ENCODE assay signal across 9 cellular contexts in genomic region chr3:171348121-171348520, GRCh38.
A peak's percentile ranks its signal among the peaks of the same experiment; 100 is the strongest.
DNase-seq lines count a peak whose midpoint lies in the region; ATAC-seq and TF ChIP-seq lines count a peak whose summit lies in the region.
"Had no signal": no experiment of that assay in that cellular context is flagged by ENCODE, and none has a peak within 500 bp of the region (broad histone marks: within the 10 kb centered on the region; RNA-seq: fewer than 3 reads in every experiment).

No MANE protein-coding gene starts in this region.

- no peak overlapping the region for H3K4me3 ChIP-seq in brain microvascular endothelial cell (ENCODE audit: low read depth, low read length)
- no peak overlapping the region for H3K4me3 ChIP-seq in suprapubic skin

- no peak for TF ChIP-seq EP300 in suprapubic skin (IDR thresholded peaks at IDR 0.05)

- H3K27me3 ChIP-seq in brain microvascular endothelial cell (replicated peaks) (no peaks in the 10 kb centered on the region), suprapubic skin (no peaks in the 10 kb centered on the region)

- in situ Hi-C loops in brain microvascular endothelial cell (cut with HindIII; ENCODE audit: low pct_ligation_motif_present, low sequenced_read_pairs), result no loop called here

- no peak for ATAC-seq in activated T-cell treated with anti-CD3 and anti-CD28 coated beads, Interleukin-2, amount 50 U/mL, for 72 hours (replicated peaks in 1 of 2)
- ATAC-seq in activated T-cell treated with anti-CD3 and anti-CD28 coated beads, Interleukin-2, amount 50 U/mL, for 4 hours, result no peak
- peak; percentile 14 for ATAC-seq in HG03108 (IDR thresholded peaks at IDR 0.05; ENCODE audit: unreplicated experiment)

- intact Hi-C loops in activated T-helper 1 cell treated with anti-CD3 and anti-CD28 coated beads, Interleukin-12 subunit alpha, Interleukin-12 subunit beta, Interleukin-2, Interleukin-4 antibody, amounts not matched to agents 30 ng/mL and 10 ng/mL and 1 ng/mL, durations not matched to agents 14 hours and 24 hours and 36 hours (cut with micrococcal nuclease), result no loop called here

- peak overlapping the region; percentile 52 for H3K27ac Mint-ChIP-seq in activated T-cell treated with anti-CD3 and anti-CD28 coated beads, Interleukin-2, amount 50 U/mL, for 72 hours
- no peak overlapping the region for H3K27ac Mint-ChIP-seq in activated T-helper 1 cell treated with anti-CD3 and anti-CD28 coated beads, Interleukin-12 subunit alpha, Interleukin-12 subunit beta, Interleukin-2, Interleukin-4 antibody, amounts not matched to agents 30 ng/mL and 10 ng/mL and 1 ng/mL, durations not matched to agents 14 hours and 24 hours and 36 hours
- H3K27ac Mint-ChIP-seq: memory B cell had no signal

- DNase-seq in activated T-cell treated with anti-CD3 and anti-CD28 coated beads, Interleukin-2, amount 50 U/mL, for 72 hours, result no peak
- no peak for DNase-seq in activated T-cell treated with anti-CD3 and anti-CD28 coated beads, Interleukin-2, amount 50 U/mL, for 4 hours
- DNase-seq in brain microvascular endothelial cell (peak; percentile 20), suprapubic skin (ENCODE audit: low spot score in 2 of 2) (no peak), H4 (ENCODE audit: low spot score) (no peak), HK-2 (ENCODE audit: unreplicated experiment) (no peak)
- no peak for DNase-seq in activated T-helper 1 cell treated with anti-CD3 and anti-CD28 coated beads, Interleukin-12 subunit alpha, Interleukin-12 subunit beta, Interleukin-2, Interleukin-4 antibody, amounts not matched to agents 30 ng/mL and 10 ng/mL and 1 ng/mL, durations not matched to agents 14 hours and 24 hours and 36 hours (ENCODE audit: low spot score)

- no peaks in the 10 kb centered on the region for H3K27me3 Mint-ChIP-seq in activated T-cell treated with anti-CD3 and anti-CD28 coated beads, Interleukin-2, amount 50 U/mL, for 72 hours (ENCODE audit: low read depth)
- H3K27me3 Mint-ChIP-seq in activated T-cell treated with anti-CD3 and anti-CD28 coated beads, Interleukin-2, amount 50 U/mL, for 4 hours (ENCODE audit: low read depth), result no peaks in the 10 kb centered on the region
- no peaks in the 10 kb centered on the region for H3K27me3 Mint-ChIP-seq in activated T-helper 1 cell treated with anti-CD3 and anti-CD28 coated beads, Interleukin-12 subunit alpha, Interleukin-12 subunit beta, Interleukin-2, Interleukin-4 antibody, amounts not matched to agents 30 ng/mL and 10 ng/mL and 1 ng/mL, durations not matched to agents 14 hours and 24 hours and 36 hours (ENCODE audit: insufficient read depth)
- H3K27me3 Mint-ChIP-seq: memory B cell had no signal

- H3K9me3 ChIP-seq in suprapubic skin, result no peaks in the 10 kb centered on the region

- no peak overlapping the region for H3K27ac ChIP-seq in brain microvascular endothelial cell
- H3K27ac ChIP-seq in suprapubic skin, result peak overlapping the region; percentile 19

- peak overlapping the region in 1 of 2 donors; percentile 64 for H3K4me3 Mint-ChIP-seq in activated T-cell treated with anti-CD3 and anti-CD28 coated beads, Interleukin-2, amount 50 U/mL, for 72 hours
- H3K4me3 Mint-ChIP-seq in activated T-cell treated with anti-CD3 and anti-CD28 coated beads, Interleukin-2, amount 50 U/mL, for 4 hours, result no peak overlapping the region
- H3K4me3 Mint-ChIP-seq in activated T-helper 1 cell treated with anti-CD3 and anti-CD28 coated beads, Interleukin-12 subunit alpha, Interleukin-12 subunit beta, Interleukin-2, Interleukin-4 antibody, amounts not matched to agents 30 ng/mL and 10 ng/mL and 1 ng/mL, durations not matched to agents 14 hours and 24 hours and 36 hours, result no peak overlapping the region
- H3K4me3 Mint-ChIP-seq: memory B cell had no signal

- peaks cover 2 to 5% of the 10 kb centered on the region in 2 donors for H3K9me3 Mint-ChIP-seq in activated T-cell treated with anti-CD3 and anti-CD28 coated beads, Interleukin-2, amount 50 U/mL, for 72 hours
- no peaks in the 10 kb centered on the region for H3K9me3 Mint-ChIP-seq in activated T-cell treated with anti-CD3 and anti-CD28 coated beads, Interleukin-2, amount 50 U/mL, for 4 hours
- peaks cover 12% of the 10 kb centered on the region for H3K9me3 Mint-ChIP-seq in activated T-helper 1 cell treated with anti-CD3 and anti-CD28 coated beads, Interleukin-12 subunit alpha, Interleukin-12 subunit beta, Interleukin-2, Interleukin-4 antibody, amounts not matched to agents 30 ng/mL and 10 ng/mL and 1 ng/mL, durations not matched to agents 14 hours and 24 hours and 36 hours
- H3K9me3 Mint-ChIP-seq: memory B cell had no signal

- TF ChIP-seq POLR2A in suprapubic skin (IDR thresholded peaks at IDR 0.05), result no peak

- 59% methylated on average over 4 of the region's 4 CpGs for WGBS in suprapubic skin

- peaks cover 81% of the 10 kb centered on the region for H3K4me1 Mint-ChIP-seq in activated T-cell treated with anti-CD3 and anti-CD28 coated beads, Interleukin-2, amount 50 U/mL, for 72 hours (ENCODE audit: low read depth)
- peaks cover 56% of the 10 kb centered on the region for H3K4me1 Mint-ChIP-seq in activated T-cell treated with anti-CD3 and anti-CD28 coated beads, Interleukin-2, amount 50 U/mL, for 4 hours (ENCODE audit: low read depth)
- peaks cover 33% of the 10 kb centered on the region for H3K4me1 Mint-ChIP-seq in activated T-helper 1 cell treated with anti-CD3 and anti-CD28 coated beads, Interleukin-12 subunit alpha, Interleukin-12 subunit beta, Interleukin-2, Interleukin-4 antibody, amounts not matched to agents 30 ng/mL and 10 ng/mL and 1 ng/mL, durations not matched to agents 14 hours and 24 hours and 36 hours (ENCODE audit: low read depth)

- H3K4me1 ChIP-seq in suprapubic skin, result peaks cover 23% of the 10 kb centered on the region

- TF ChIP-seq CTCF in brain microvascular endothelial cell (IDR thresholded peaks at IDR 0.05; ENCODE audit: low read depth, low read length, missing control alignments) (no peak), suprapubic skin (IDR thresholded peaks at IDR 0.05) (no peak)

- H3K36me3 Mint-ChIP-seq in activated T-cell treated with anti-CD3 and anti-CD28 coated beads, Interleukin-2, amount 50 U/mL, for 72 hours (ENCODE audit: insufficient read depth in 2 of 2), result peaks cover 11 to 25% of the 10 kb centered on the region in 2 donors
- peaks cover 24% of the 10 kb centered on the region for H3K36me3 Mint-ChIP-seq in activated T-cell treated with anti-CD3 and anti-CD28 coated beads, Interleukin-2, amount 50 U/mL, for 4 hours (ENCODE audit: insufficient read depth)
- H3K36me3 Mint-ChIP-seq in activated T-helper 1 cell treated with anti-CD3 and anti-CD28 coated beads, Interleukin-12 subunit alpha, Interleukin-12 subunit beta, Interleukin-2, Interleukin-4 antibody, amounts not matched to agents 30 ng/mL and 10 ng/mL and 1 ng/mL, durations not matched to agents 14 hours and 24 hours and 36 hours (ENCODE audit: low read depth), result peaks cover 10% of the 10 kb centered on the region
- H3K36me3 Mint-ChIP-seq: memory B cell had no signal

- H3K36me3 ChIP-seq in brain microvascular endothelial cell (replicated peaks), result no peaks in the 10 kb centered on the region
- no peaks in the 10 kb centered on the region for H3K36me3 ChIP-seq in suprapubic skin
